In genomic region chr4:143512978-143513313, GRCh38 we compare ENCODE assay signal across 8 cellular contexts. TPM values are rescaled to one million over a fixed set of nuclear protein-coding genes. Genes with fewer than 3 reads are reported as not detected.
DNase-seq lines count a peak whose midpoint lies in the region; ATAC-seq and TF ChIP-seq lines count a peak whose summit lies in the region.

No MANE protein-coding gene starts in this region.

- peaks cover 19% of the 10 kb centered on the region for H3K27me3 ChIP-seq in smooth muscle cell (ENCODE audit: low read depth)

- peaks cover 5% of the 10 kb centered on the region for H3K36me3 ChIP-seq in smooth muscle cell (ENCODE audit: low read depth)

- peak; percentile 63 for DNase-seq in NK-92 (lab: John Stamatoyannopoulos, UW; ENCODE audit: unreplicated experiment)
- no peak for DNase-seq in NK-92 treated with Interleukin-12 subunit alpha and Interleukin-12 subunit beta, amount 100 ng/mL, for 24 hours (lab: John Stamatoyannopoulos, UW)
- DNase-seq in activated CD4-positive, alpha-beta memory T cell treated with anti-CD3 and anti-CD28 coated beads, Interleukin-2, amount 10 ng/mL, durations not matched to agents 7 days and 5 days, result no peak
- no peak for DNase-seq in left cardiac atrium
- DNase-seq in smooth muscle cell (lab: John Stamatoyannopoulos, UW; ENCODE audit: unreplicated experiment), result no peak
- no peak for DNase-seq in NCI-H2081 (lab: John Stamatoyannopoulos, UW)
- DNase-seq in SW480 (ENCODE audit: low spot score), result no peak

- no peaks in the 10 kb centered on the region for H3F3A ChIP-seq in smooth muscle cell (ENCODE audit: low read depth)

- peaks cover 40% of the 10 kb centered on the region for H4K20me1 ChIP-seq in smooth muscle cell (ENCODE audit: low read depth)

- H3K4me1 Mint-ChIP-seq in activated CD4-positive, alpha-beta memory T cell treated with anti-CD3 and anti-CD28 coated beads, Interleukin-2, amount 10 ng/mL, durations not matched to agents 7 days and 5 days, result peaks cover 30% of the 10 kb centered on the region

- H3K27ac ChIP-seq in smooth muscle cell (ENCODE audit: low read depth), result peak overlapping the region; percentile 98

- H3K4me3 Mint-ChIP-seq in activated CD4-positive, alpha-beta memory T cell treated with anti-CD3 and anti-CD28 coated beads, Interleukin-2, amount 10 ng/mL, durations not matched to agents 7 days and 5 days, result peak overlapping the region; percentile 94

- no peaks in the 10 kb centered on the region for H3K9me3 Mint-ChIP-seq in activated CD4-positive, alpha-beta memory T cell treated with anti-CD3 and anti-CD28 coated beads, Interleukin-2, amount 10 ng/mL, durations not matched to agents 7 days and 5 days

- TF ChIP-seq CTCF in smooth muscle cell (IDR thresholded peaks at IDR 0.05; ENCODE audit: borderline replicate concordance, insufficient read depth, poor library complexity, severe bottlenecking), result no peak

- intact Hi-C loops in left cardiac atrium (cut with DNase I), result no loop called here

- H3K4me1 ChIP-seq in smooth muscle cell (ENCODE audit: low read depth), result peaks cover 14% of the 10 kb centered on the region

- WGBS in smooth muscle cell (ENCODE audit: low lambda C conversion rate), result 0% methylated on average over 18 of the region's 18 CpGs

- no peaks in the 10 kb centered on the region for H3K9me3 ChIP-seq in smooth muscle cell (replicated peaks; ENCODE audit: low read depth)

- POLR2A ChIA-PET in activated CD4-positive, alpha-beta memory T cell treated with anti-CD3 and anti-CD28 coated beads, Interleukin-2, amount 10 ng/mL, durations not matched to agents 7 days and 5 days (lab: Charles Lee), result interaction anchor here (0.7 to 2.2 kb wide), 4 partner anchors 12 to 1585 kb away, joined by 3 to 19 read pairs (median 6); partner anchors contain the start of genes ABCE1 and ANAPC10

- peak overlapping the region; percentile 98 for H2AFZ ChIP-seq in smooth muscle cell (ENCODE audit: low read depth)

- H3K27ac Mint-ChIP-seq in activated CD4-positive, alpha-beta memory T cell treated with anti-CD3 and anti-CD28 coated beads, Interleukin-2, amount 10 ng/mL, durations not matched to agents 7 days and 5 days, result peak overlapping the region; percentile 89

- peaks cover 21% of the 10 kb centered on the region for H3K36me3 Mint-ChIP-seq in activated CD4-positive, alpha-beta memory T cell treated with anti-CD3 and anti-CD28 coated beads, Interleukin-2, amount 10 ng/mL, durations not matched to agents 7 days and 5 days (ENCODE audit: low read depth)

- CTCF ChIA-PET in activated CD4-positive, alpha-beta memory T cell treated with anti-CD3 and anti-CD28 coated beads, Interleukin-2, amount 10 ng/mL, durations not matched to agents 7 days and 5 days (lab: Charles Lee), result interaction anchor here (2.7 kb wide), 1 partner anchor 46 kb away, joined by 10 read pairs; no protein-coding TSS in a partner anchor

- peak overlapping the region; percentile 92 for H3K4me3 ChIP-seq in smooth muscle cell

- H3K79me2 ChIP-seq in smooth muscle cell (ENCODE audit: low read depth), result peaks cover 40% of the 10 kb centered on the region

- peak overlapping the region; percentile 96 for H3K4me2 ChIP-seq in smooth muscle cell

- peak overlapping the region; percentile 97 for H3K9ac ChIP-seq in smooth muscle cell (ENCODE audit: low read depth)

- peaks cover 16% of the 10 kb centered on the region for H3K27me3 Mint-ChIP-seq in activated CD4-positive, alpha-beta memory T cell treated with anti-CD3 and anti-CD28 coated beads, Interleukin-2, amount 10 ng/mL, durations not matched to agents 7 days and 5 days

- ATAC-seq in HG03097 (IDR thresholded peaks at IDR 0.05; ENCODE audit: low FRiP score, unreplicated experiment) (peak; percentile 34), left cardiac atrium (peak; percentile 29 to 47)

RNA-seq across cellular contexts. Expression of gene SMARCA5, which starts 0.6 kb away (rescaled TPM):
- total RNA-seq in activated CD4-positive, alpha-beta memory T cell treated with anti-CD3 and anti-CD28 coated beads, Interleukin-2, amount 10 ng/mL, durations not matched to agents 7 days and 5 days, result 10 to 100 TPM; 51.7 to 53.3 TPM
- total RNA-seq in left cardiac atrium (10 to 100 TPM; 26.3 to 35.6 TPM), smooth muscle cell (45.3 and 80.2 TPM in 2 replicates)
- polyA plus RNA-seq in smooth muscle cell, result 29.8 and 31.2 TPM in 2 replicates
